In the genomic region with DNA sequence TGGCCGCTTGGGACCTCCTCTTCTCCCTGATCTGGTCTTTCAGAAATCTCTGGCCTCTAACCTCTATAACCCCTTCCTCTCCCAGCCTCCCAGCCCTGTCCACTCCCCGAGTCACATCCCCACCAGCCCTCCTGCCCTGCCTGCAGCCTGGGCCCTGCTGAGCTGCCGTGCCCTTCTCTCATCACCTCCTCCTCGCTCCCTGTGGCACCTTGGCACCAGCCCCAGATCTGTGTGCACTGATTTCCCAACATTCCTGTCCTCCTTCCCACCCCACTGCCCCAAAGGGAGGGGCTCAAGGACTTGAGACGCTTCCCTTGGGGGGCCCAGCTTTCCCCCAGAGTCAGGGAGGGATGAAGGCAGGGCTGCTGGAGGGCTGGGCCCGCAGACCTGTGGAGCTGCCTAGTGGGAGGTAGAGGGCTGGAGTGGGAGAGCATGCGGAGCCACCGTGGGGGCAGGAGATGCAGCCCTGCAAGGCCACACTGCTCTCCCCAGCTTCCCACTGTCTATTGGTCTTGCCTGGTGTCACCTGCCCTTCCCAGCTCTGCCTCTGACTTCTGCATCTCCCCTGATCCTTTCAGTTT, we compare ENCODE assay signal across 12 cellular contexts.
"Had no signal": no experiment of that assay in that cellular context is flagged by ENCODE, and none has a peak within 500 bp of the region (broad histone marks: within the 10 kb centered on the region; RNA-seq: fewer than 3 reads in every experiment).

No MANE protein-coding gene starts in this region.

- H3K9me3 Mint-ChIP-seq: activated CD4-positive, alpha-beta memory T cell treated with anti-CD3 and anti-CD28 coated beads for 36 hours had no signal

- H3K27me3 Mint-ChIP-seq: activated CD4-positive, alpha-beta memory T cell treated with anti-CD3 and anti-CD28 coated beads for 36 hours; activated naive CD8-positive, alpha-beta T cell had no signal

- H3K4me3 ChIP-seq: breast epithelium, esophagus muscularis mucosa, ovary, SJSA1, transverse colon had no signal

- ATAC-seq: left colon had no signal

- H3K27ac Mint-ChIP-seq: activated CD4-positive, alpha-beta memory T cell treated with anti-CD3 and anti-CD28 coated beads for 36 hours; activated naive CD8-positive, alpha-beta T cell had no signal

- H3K4me1 Mint-ChIP-seq: neural crest cell had no signal

- H3K9me3 ChIP-seq: breast epithelium, esophagus muscularis mucosa, ovary, SJSA1, transverse colon had no signal

- DNase-seq: activated CD4-positive, alpha-beta memory T cell treated with anti-CD3 and anti-CD28 coated beads for 36 hours; activated CD4-positive, CD25-positive, alpha-beta regulatory T cell treated with anti-CD3 and anti-CD28 coated beads, Interleukin-2, amount 50 U/mL, for 72 hours; aorta; left colon; mesenchymal stem cell; ovary; transverse colon had no signal

- H3K36me3 ChIP-seq: ovary, SJSA1, transverse colon had no signal

- H3K4me3 Mint-ChIP-seq: activated CD4-positive, alpha-beta memory T cell treated with anti-CD3 and anti-CD28 coated beads for 36 hours; activated naive CD8-positive, alpha-beta T cell; neural crest cell had no signal

- H3K27me3 ChIP-seq: breast epithelium, esophagus muscularis mucosa, ovary, SJSA1, transverse colon had no signal

- H3K4me1 ChIP-seq: breast epithelium, SJSA1, transverse colon had no signal

- H3K27ac ChIP-seq: breast epithelium, esophagus muscularis mucosa, ovary, SJSA1, transverse colon had no signal
